26 cellular contexts compared by ENCODE assay signal in genomic region chr18:36088256-36088655, GRCh38.
"Had no signal": no experiment of that assay in that cellular context is flagged by ENCODE, and none has a peak within 500 bp of the region (broad histone marks: within the 10 kb centered on the region; RNA-seq: fewer than 3 reads in every experiment).

No MANE protein-coding gene starts in this region.

- H3K9me3 ChIP-seq: SK-N-SH had no signal

- ATAC-seq: HepG2, K562 had no signal

- H3K9ac ChIP-seq: KMS-11, SK-N-SH had no signal

- DNase-seq: Kasumi-1, MM.1S, MV-4-11, NCI-H1092, NCI-H1105 treated with DMSO at 0.1 percent for 48 hours, NCI-H1417 treated with DMSO at 0.1 percent for 48 hours, NCI-H146, NCI-H1694 treated with DMSO at 0.1 percent for 48 hours, NCI-H1930, NCI-H2081, NCI-H2171, NCI-H226, NCI-H446, NCI-H510A, NCI-H524 treated with DMSO at 0.1 percent for 48 hours, NCI-H69, NCI-H774, SHP77, SK-N-SH, SW 1271 had no signal

- H3K4me3 ChIP-seq: K562 had no signal

- H3K27ac ChIP-seq: KMS-11, RWPE1 had no signal

- FAIRE-seq: HepG2, K562, RCC 7860 had no signal

- H3K36me3 Mint-ChIP-seq: IgD-negative memory B cell had no signal
